Comparison of ENCODE assay signal across 1 cellular context in genomic region chr11:83063073-83063754, GRCh38.
A peak's percentile ranks its signal among the peaks of the same experiment; 100 is the strongest.
TF ChIP-seq lines count a peak whose summit lies in the region.

No MANE protein-coding gene starts in this region.

TF ChIP-seq in GM12878, 131 proteins besides CTCF, POLR2A, EP300 and RAD21 (continued from another document and continues in another):
- TF ChIP-seq ZBTB4 (CRISPR knock-in tag; IDR thresholded peaks at IDR 0.05) (no peak), ZNF207 (IDR thresholded peaks at IDR 0.05; ENCODE audit: borderline replicate concordance) (no peak), DPF2 (IDR thresholded peaks at IDR 0.05) (peak; percentile 82), ZNF384 (IDR thresholded peaks at IDR 0.05; ENCODE audit: borderline replicate concordance, low read depth, low read length) (no peak), FOXM1 (IDR thresholded peaks at IDR 0.05; ENCODE audit: low read depth, low read length) (peak; percentile 86), LARP7 (IDR thresholded peaks at IDR 0.05) (no peak), EZH2 (IDR thresholded peaks at IDR 0.05; ENCODE audit: borderline replicate concordance, control insufficient read depth, low read depth, low read length) (no peak), IKZF1 (conservative IDR thresholded peaks at IDR 0.05) (peak; percentile 84), HDGF (IDR thresholded peaks at IDR 0.05) (no peak), POU2F2 (IDR thresholded peaks at IDR 0.05; ENCODE audit: borderline replicate concordance, low read depth, low read length) (0 out of 3 replicates have a peak, but pooled peaks have one; percentile 31), SMC3 (IDR thresholded peaks at IDR 0.05; ENCODE audit: borderline replicate concordance, low read length) (no peak), NR2C1 (IDR thresholded peaks at IDR 0.05) (no peak), CHD1 (IDR thresholded peaks at IDR 0.05; ENCODE audit: low read depth, low read length) (0 out of 2 replicates have a peak, but pooled peaks have one; percentile 45), MYB (IDR thresholded peaks at IDR 0.05; ENCODE audit: borderline replicate concordance, low read depth, low read length) (no peak), ASH2L (IDR thresholded peaks at IDR 0.05; ENCODE audit: borderline replicate concordance, low read depth) (no peak), MXI1 (IDR thresholded peaks at IDR 0.05; ENCODE audit: low read depth, low read length) (peak; percentile 92), CUX1 (IDR thresholded peaks at IDR 0.05; ENCODE audit: insufficient replicate concordance, low read depth, low read length) (peak; percentile 60), MTA3 (IDR thresholded peaks at IDR 0.05; ENCODE audit: borderline replicate concordance, low read length) (peak; percentile 67; the same call in 1 of the 2 replicates), ZSCAN29 (IDR thresholded peaks at IDR 0.05) (no peak), E2F8 (IDR thresholded peaks at IDR 0.05; ENCODE audit: low read depth, partially characterized antibody) (peak; percentile 73), SMAD1 (IDR thresholded peaks at IDR 0.05; ENCODE audit: low read depth, partially characterized antibody) (peak; percentile 81), CREB1 (IDR thresholded peaks at IDR 0.05; ENCODE audit: low read depth) (peak; percentile 86), BMI1 (IDR thresholded peaks at IDR 0.05; ENCODE audit: borderline replicate concordance) (peak; percentile 81), IRF4 (IDR thresholded peaks at IDR 0.05; ENCODE audit: low read depth, low read length) (peak; percentile 79; the same call in 1 of the 2 replicates), MEF2B (IDR thresholded peaks at IDR 0.05; ENCODE audit: partially characterized antibody, poor library complexity, severe bottlenecking) (peak; percentile 98), ETV6 (conservative IDR thresholded peaks at IDR 0.05 in 1 of 2, IDR thresholded peaks at IDR 0.05 in 1 of 2; ENCODE audit: borderline replicate concordance in 1 of 2, low read depth in 1 of 2) (peak in 1 of 2 experiments; percentile 52; a peak in 1 of 4 replicates), ZNF24 (IDR thresholded peaks at IDR 0.05) (peak; percentile 78; the same call in 1 of the 2 replicates), CBFB (IDR thresholded peaks at IDR 0.05; ENCODE audit: low read depth) (peak; percentile 65), FOXK2 (IDR thresholded peaks at IDR 0.05) (no peak), E2F4 (IDR thresholded peaks at IDR 0.05; ENCODE audit: low read depth, low read length) (no peak), ZNF687 (IDR thresholded peaks at IDR 0.05) (peak; percentile 39; the same call in 1 of the 2 replicates), NR2F1 (conservative IDR thresholded peaks at IDR 0.05) (peak; percentile 66), NBN (IDR thresholded peaks at IDR 0.05) (peak; percentile 83), BCL3 (IDR thresholded peaks at IDR 0.05; ENCODE audit: borderline replicate concordance, insufficient read depth, low read depth, low read length, poor library complexity, severe bottlenecking) (no peak), IKZF2 (IDR thresholded peaks at IDR 0.05) (peak; percentile 81 to 91; a peak in 3 of 4 replicates), PAX8 (IDR thresholded peaks at IDR 0.05) (no peak), ELK1 (IDR thresholded peaks at IDR 0.05; ENCODE audit: low read depth, low read length) (no peak), JUNB (IDR thresholded peaks at IDR 0.05) (peak; percentile 79), SREBF2 (IDR thresholded peaks at IDR 0.05; ENCODE audit: low read length) (no peak), MLLT1 (IDR thresholded peaks at IDR 0.05) (0 out of 2 replicates have a peak, but pooled peaks have one; percentile 58), SRF (IDR thresholded peaks at IDR 0.05; ENCODE audit: low read depth in 2 of 2, low read length in 2 of 2) (no peak), BCL11A (IDR thresholded peaks at IDR 0.05; ENCODE audit: low read depth, low read length) (peak; percentile 93), CREM (IDR thresholded peaks at IDR 0.05; ENCODE audit: low read depth) (peak; percentile 89), PAX5 (IDR thresholded peaks at IDR 0.05; ENCODE audit: borderline replicate concordance, low read depth, low read length) (peak; percentile 89)
